In genomic region chr11:46618789-46619188, GRCh38 we compare ENCODE assay signal across 9 cellular contexts. TPM values are rescaled to one million over a fixed set of nuclear protein-coding genes. Genes with fewer than 3 reads are reported as not detected.
DNase-seq lines count a peak whose midpoint lies in the region; TF ChIP-seq lines count a peak whose summit lies in the region.
"Had no signal": no experiment of that assay in that cellular context is flagged by ENCODE, and none has a peak within 500 bp of the region (broad histone marks: within the 10 kb centered on the region; RNA-seq: fewer than 3 reads in every experiment).

No MANE protein-coding gene starts in this region.

- H3K9me3 ChIP-seq in HUES64 (ENCODE audit: insufficient read depth, low read depth, low read length) (no peaks in the 10 kb centered on the region), muscle layer of duodenum (ENCODE audit: control insufficient read depth in 1 of 2, low read length in 2 of 2) (no peaks in the 10 kb centered on the region), Peyer's patch (no peaks in the 10 kb centered on the region)

- TF ChIP-seq POLR2A in Peyer's patch (IDR thresholded peaks at IDR 0.05): no peak

- peak overlapping the region; percentile 100 for H3K4me3 ChIP-seq in AG10803 (ENCODE audit: low read length)
- H3K4me3 ChIP-seq in HUES64 (ENCODE audit: low read length): peak overlapping the region; percentile 100
- peak overlapping the region; percentile 99 for H3K4me3 ChIP-seq in astrocyte of the cerebellum (ENCODE audit: low read depth, low read length)
- peak overlapping the region; percentile 50 to 96 for H3K4me3 ChIP-seq in muscle layer of duodenum (ENCODE audit: low read depth in 1 of 2, low read length in 2 of 2)
- peak overlapping the region in 2 of 4 donors; percentile 19 to 93 for H3K4me3 ChIP-seq in Peyer's patch

- H3K27me3 ChIP-seq in HUES64 (ENCODE audit: insufficient read depth, low read length): no peaks in the 10 kb centered on the region
- no peaks in the 10 kb centered on the region for H3K27me3 ChIP-seq in muscle layer of duodenum (ENCODE audit: low read depth, low read length)
- no peaks in the 10 kb centered on the region for H3K27me3 ChIP-seq in Peyer's patch

- no peak for TF ChIP-seq CTCF in AG10803 (conservative IDR thresholded peaks at IDR 0.05; ENCODE audit: low read length)
- no peak for TF ChIP-seq CTCF in astrocyte of the cerebellum (IDR thresholded peaks at IDR 0.05; ENCODE audit: low read depth, low read length, missing control alignments)
- no peak for TF ChIP-seq CTCF in Peyer's patch (IDR thresholded peaks at IDR 0.05)

- H3K9ac ChIP-seq in HUES64 (ENCODE audit: low read depth, low read length): peak overlapping the region; percentile 100; the same call in 1 of the 2 replicates

- peaks cover 19% of the 10 kb centered on the region for H3K36me3 ChIP-seq in HUES64 (ENCODE audit: insufficient read depth, low read length)
- H3K36me3 ChIP-seq in muscle layer of duodenum (ENCODE audit: control insufficient read depth in 1 of 2, insufficient read depth in 2 of 2, low read length in 2 of 2): peaks cover 5 to 14% of the 10 kb centered on the region in 2 donors
- H3K36me3 ChIP-seq in Peyer's patch: peaks cover 0 to 34% (median 0%) of the 10 kb centered on the region in 3 donors

- H3K27ac ChIP-seq in HUES64 (ENCODE audit: low read depth, low read length) (no peak overlapping the region), muscle layer of duodenum (ENCODE audit: low read length) (no peak overlapping the region), Peyer's patch (no peak overlapping the region)

- 93% methylated on average over 5 of the region's 5 CpGs for WGBS in HUES64

- H3K4me1 ChIP-seq in HUES64 (ENCODE audit: insufficient read depth, low read length) (peaks cover 15% of the 10 kb centered on the region; the same call in 1 of the 2 replicates), muscle layer of duodenum (ENCODE audit: control insufficient read depth in 1 of 2, insufficient read depth in 2 of 2, low read length in 2 of 2) (peaks cover 4 to 20% of the 10 kb centered on the region in 2 donors), Peyer's patch (peaks cover 0 to 32% (median 4%) of the 10 kb centered on the region in 4 donors)

- in situ Hi-C loops in astrocyte of the cerebellum (cut with HindIII; ENCODE audit: low sequenced_read_pairs): no loop called here

- DNase-seq in AG10803 (ENCODE audit: low read depth): no peak
- no peak for DNase-seq in astrocyte of the cerebellum (ENCODE audit: low read depth)
- no peak for DNase-seq in Peyer's patch
- DNase-seq in NCI-H510A (lab: John Stamatoyannopoulos, UW): no peak
- DNase-seq in DMS153 (lab: John Stamatoyannopoulos, UW): no peak
- DNase-seq in GM19238 (ENCODE audit: insufficient read length, low spot score): no peak
- DNase-seq: NCI-H1694 treated with DMSO at 0.1 percent for 48 hours had no signal

RNA-seq across cellular contexts. Expression of gene ATG13, which starts 1.4 kb away (rescaled TPM):
- polyA plus RNA-seq in HUES64 (2013, experiment 1 of 2): 54.6 TPM
- polyA plus RNA-seq in HUES64 (2013, experiment 2 of 2): 58.7 TPM
- total RNA-seq in Peyer's patch: 100 to 1,000 TPM in 2 of 4 donors, 10 to 100 TPM in 2; 86.5 to 119 (median 106) TPM

RNA-seq across cellular contexts. Expression of gene HARBI1, which starts 1.8 kb away (rescaled TPM):
- polyA plus RNA-seq in HUES64 (2013, experiment 1 of 2): 4.2 TPM
- 4.0 TPM for polyA plus RNA-seq in HUES64 (2013, experiment 2 of 2)
- total RNA-seq in Peyer's patch: 1 to 10 TPM; 3.3 to 4.4 (median 4.1) TPM

RNA-seq across cellular contexts. Expression of gene AMBRA1, which starts 25.0 kb away (rescaled TPM):
- polyA plus RNA-seq in HUES64 (2013, experiment 1 of 2): 16.7 TPM
- 17.1 TPM for polyA plus RNA-seq in HUES64 (2013, experiment 2 of 2)
- total RNA-seq in Peyer's patch: 10 to 100 TPM; 28.9 to 61.6 (median 41.6) TPM
